Comparison of ENCODE assay signal across 32 cellular contexts in the genomic region with DNA sequence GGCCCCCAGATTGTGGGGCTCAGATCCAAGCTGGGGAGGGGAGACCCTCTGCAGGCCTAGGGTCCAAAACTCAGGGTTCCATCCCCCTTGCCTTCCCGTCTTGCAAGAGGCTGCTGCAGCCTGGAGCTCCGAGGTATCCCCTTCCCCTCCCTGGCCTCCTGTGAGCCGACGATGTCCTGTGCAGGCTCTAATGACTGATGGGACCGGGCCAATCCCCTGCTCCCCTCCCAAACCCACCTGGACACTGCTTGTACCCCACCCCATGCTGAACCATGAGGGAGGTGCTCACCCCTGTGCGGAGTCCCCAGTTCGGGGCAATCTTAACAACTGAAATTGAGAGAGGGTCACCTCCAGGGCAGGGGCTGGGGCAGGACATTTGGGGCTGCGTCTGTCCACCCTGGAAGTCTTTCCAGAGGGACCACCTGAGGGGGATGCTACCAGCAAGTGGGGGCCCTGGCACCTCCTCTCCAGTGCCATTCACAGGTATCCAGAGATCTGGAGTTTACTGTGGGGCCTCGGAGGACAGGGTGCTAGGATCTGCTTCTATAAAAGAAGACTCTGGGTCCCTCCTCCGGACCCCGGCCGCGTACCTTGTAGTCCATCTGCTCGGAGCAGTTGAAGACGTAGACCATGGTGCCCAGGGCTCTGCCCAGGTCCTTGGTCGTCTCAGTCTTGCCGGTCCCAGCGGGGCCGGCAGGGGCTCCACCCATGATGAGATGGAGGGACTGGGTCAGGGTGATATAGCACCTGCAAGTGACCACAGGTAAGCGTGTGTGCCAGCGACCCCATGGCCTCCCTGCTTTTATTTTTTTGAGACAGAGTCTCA.
"Had no signal": no experiment of that assay in that cellular context is flagged by ENCODE, and none has a peak within 500 bp of the region (broad histone marks: within the 10 kb centered on the region; RNA-seq: fewer than 3 reads in every experiment).

No MANE protein-coding gene starts in this region.

- H3K27ac ChIP-seq: body of pancreas, breast epithelium, KMS-11, Peyer's patch, WERI-Rb-1 had no signal

- FAIRE-seq: astrocyte had no signal

- H3K9ac ChIP-seq: KMS-11 had no signal

- H3K4me2 ChIP-seq: KMS-11 had no signal

- ATAC-seq: activated CD8-positive, alpha-beta memory T cell treated with anti-CD3 and anti-CD28 coated beads, Interleukin-2, amount 10 ng/mL, durations not matched to agents 7 days and 5 days; activated T-cell treated with anti-CD3 and anti-CD28 coated beads, Interleukin-2, amount 50 U/mL, for 72 hours; activated T-helper 17 cell treated with anti-CD3 and anti-CD28 coated beads, Interleukin-2, amount 50 U/mL, for 72 hours; body of pancreas; PC-3; Right ventricle myocardium inferior; SK-N-SH treated with all-trans-retinoic acid at 6 μM for 48 hours had no signal

- H3K27ac Mint-ChIP-seq: activated CD4-positive, alpha-beta memory T cell treated with anti-CD3 and anti-CD28 coated beads, Interleukin-2, amount 10 ng/mL, durations not matched to agents 7 days and 5 days; activated CD8-positive, alpha-beta memory T cell treated with anti-CD3 and anti-CD28 coated beads, Interleukin-2, amount 10 ng/mL, durations not matched to agents 7 days and 5 days; activated naive CD8-positive, alpha-beta T cell treated with anti-CD3 and anti-CD28 coated beads for 36 hours; activated T-cell treated with anti-CD3 and anti-CD28 coated beads, Interleukin-2, amount 50 U/mL, for 72 hours; activated T-helper 17 cell treated with anti-CD3 and anti-CD28 coated beads, Interleukin-2, amount 50 U/mL, for 72 hours had no signal

- H3K4me1 ChIP-seq: breast epithelium, Peyer's patch had no signal

- H3K36me3 Mint-ChIP-seq: activated CD8-positive, alpha-beta memory T cell treated with anti-CD3 and anti-CD28 coated beads, Interleukin-2, amount 10 ng/mL, durations not matched to agents 7 days and 5 days; activated naive CD8-positive, alpha-beta T cell treated with anti-CD3 and anti-CD28 coated beads for 36 hours had no signal

- H3K4me3 ChIP-seq: body of pancreas, breast epithelium, Peyer's patch had no signal

- H3K4me1 Mint-ChIP-seq: activated CD8-positive, alpha-beta memory T cell treated with anti-CD3 and anti-CD28 coated beads, Interleukin-2, amount 10 ng/mL, durations not matched to agents 7 days and 5 days; activated naive CD8-positive, alpha-beta T cell treated with anti-CD3 and anti-CD28 coated beads for 36 hours; activated T-helper 17 cell treated with anti-CD3 and anti-CD28 coated beads, Interleukin-2, amount 50 U/mL, for 72 hours had no signal

- H3K27me3 ChIP-seq: body of pancreas, breast epithelium, Peyer's patch had no signal

- H3K4me3 Mint-ChIP-seq: activated CD4-positive, alpha-beta memory T cell treated with anti-CD3 and anti-CD28 coated beads, Interleukin-2, amount 10 ng/mL, durations not matched to agents 7 days and 5 days; activated CD8-positive, alpha-beta memory T cell treated with anti-CD3 and anti-CD28 coated beads, Interleukin-2, amount 10 ng/mL, durations not matched to agents 7 days and 5 days; activated naive CD8-positive, alpha-beta T cell treated with anti-CD3 and anti-CD28 coated beads for 36 hours; activated T-cell treated with anti-CD3 and anti-CD28 coated beads, Interleukin-2, amount 50 U/mL, for 72 hours; activated T-helper 17 cell treated with anti-CD3 and anti-CD28 coated beads, Interleukin-2, amount 50 U/mL, for 72 hours had no signal

- H3K9me3 ChIP-seq: body of pancreas, breast epithelium, Peyer's patch had no signal

- H3K9me3 Mint-ChIP-seq: activated CD4-positive, alpha-beta memory T cell treated with anti-CD3 and anti-CD28 coated beads, Interleukin-2, amount 10 ng/mL, durations not matched to agents 7 days and 5 days; activated naive CD8-positive, alpha-beta T cell treated with anti-CD3 and anti-CD28 coated beads for 36 hours; activated T-cell treated with anti-CD3 and anti-CD28 coated beads, Interleukin-2, amount 50 U/mL, for 72 hours; activated T-helper 17 cell treated with anti-CD3 and anti-CD28 coated beads, Interleukin-2, amount 50 U/mL, for 72 hours had no signal

- H3K36me3 ChIP-seq: breast epithelium, Peyer's patch, WERI-Rb-1 had no signal

- DNase-seq: activated CD4-positive, alpha-beta memory T cell treated with anti-CD3 and anti-CD28 coated beads, Interleukin-2, amount 10 ng/mL, durations not matched to agents 7 days and 5 days; activated CD4-positive, alpha-beta T cell treated with anti-CD3 and anti-CD28 coated beads for 1 hour; activated CD4-positive, alpha-beta T cell treated with anti-CD3 and anti-CD28 coated beads for 48 hours; activated CD4-positive, CD25-positive, alpha-beta regulatory T cell; activated CD8-positive, alpha-beta memory T cell treated with anti-CD3 and anti-CD28 coated beads for 24 hours; activated CD8-positive, alpha-beta memory T cell treated with anti-CD3 and anti-CD28 coated beads, Interleukin-2, amount 10 ng/mL, durations not matched to agents 7 days and 5 days; activated CD8-positive, alpha-beta memory T cell treated with anti-CD3 and anti-CD28 coated beads, Interleukin-2, amount 50 U/mL, for 48 hours; activated effector memory CD4-positive, alpha-beta T cell treated with anti-CD3 and anti-CD28 coated beads, Interleukin-2, amount 50 U/mL, for 16 hours; activated naive CD4-positive, alpha-beta T cell; activated naive CD4-positive, alpha-beta T cell treated with anti-CD3 and anti-CD28 coated beads, Interleukin-2, amount 50 U/mL, for 16 hours; activated naive CD8-positive, alpha-beta T cell treated with anti-CD3 and anti-CD28 coated beads for 36 hours; activated T-cell treated with anti-CD3 and anti-CD28 coated beads, Interleukin-2, amount 50 U/mL, for 72 hours; amniotic stem cell; body of pancreas; NCI-H1105; NCI-H1417 treated with DMSO at 0.1 percent for 48 hours; NCI-H1930; NCI-H2081 treated with DMSO at 0.1 percent for 48 hours; NCI-H226; NCI-H524 treated with DMSO at 0.1 percent for 48 hours; PC-3; Peyer's patch; SIG-M5; SW 1271; T1000; WERI-Rb-1 had no signal

- H3K27me3 Mint-ChIP-seq: activated CD8-positive, alpha-beta memory T cell treated with anti-CD3 and anti-CD28 coated beads, Interleukin-2, amount 10 ng/mL, durations not matched to agents 7 days and 5 days; activated naive CD8-positive, alpha-beta T cell treated with anti-CD3 and anti-CD28 coated beads for 36 hours; activated T-helper 17 cell treated with anti-CD3 and anti-CD28 coated beads, Interleukin-2, amount 50 U/mL, for 72 hours had no signal
